2 cellular contexts compared by ENCODE assay signal in the genomic region with DNA sequence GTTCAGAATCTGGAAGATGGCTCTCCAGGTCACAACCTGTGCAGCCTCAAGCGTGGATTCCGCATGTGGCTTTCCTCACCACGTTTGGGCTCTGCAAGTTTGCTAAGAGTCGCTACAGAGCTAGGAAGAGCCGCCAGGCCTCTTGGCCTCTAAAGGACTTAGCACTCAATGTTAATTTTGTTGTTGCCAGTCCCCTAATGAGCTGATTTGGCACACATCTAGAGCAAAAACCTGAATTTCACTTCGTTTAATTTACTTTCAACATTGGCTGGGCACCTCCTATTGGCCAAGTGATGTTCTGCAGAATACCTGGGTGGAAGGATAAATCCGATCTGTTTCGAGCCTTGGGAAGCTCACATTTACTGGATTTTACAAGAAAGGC.
TF ChIP-seq lines count a peak whose summit lies in the region.

No MANE protein-coding gene starts in this region.

TF ChIP-seq in HCT116, 20 proteins besides CTCF, POLR2A, EP300 and RAD21:
- TF ChIP-seq ZNF274 (IDR thresholded peaks at IDR 0.05; ENCODE audit: low read depth, low read length) (no peak), EZH2 (IDR thresholded peaks at IDR 0.05) (no peak), TCF7L2 (IDR thresholded peaks at IDR 0.05; ENCODE audit: borderline replicate concordance, extremely low read depth, insufficient read depth, insufficient read length) (no peak), YY1 (IDR thresholded peaks at IDR 0.05; ENCODE audit: extremely low read depth, insufficient replicate concordance, low read depth, low read length) (no peak), EGR1 (IDR thresholded peaks at IDR 0.05; ENCODE audit: low read depth) (no peak), EZH2phosphoT487 (IDR thresholded peaks at IDR 0.05; ENCODE audit: borderline replicate concordance) (no peak), POLR2AphosphoS5 (IDR thresholded peaks at IDR 0.05; ENCODE audit: low read depth, low read length) (no peak), SIN3A (IDR thresholded peaks at IDR 0.05; ENCODE audit: low read depth) (no peak), CBX3 (IDR thresholded peaks at IDR 0.05; ENCODE audit: low read depth) (no peak), FOSL1 (IDR thresholded peaks at IDR 0.05; ENCODE audit: low read depth) (no peak), ZFX (IDR thresholded peaks at IDR 0.05) (no peak), CEBPB (IDR thresholded peaks at IDR 0.05; ENCODE audit: low read depth) (no peak), SRF (IDR thresholded peaks at IDR 0.05; ENCODE audit: low read depth) (no peak), JUND (IDR thresholded peaks at IDR 0.05) (no peak)
- TF ChIP-seq, protein P1, sequence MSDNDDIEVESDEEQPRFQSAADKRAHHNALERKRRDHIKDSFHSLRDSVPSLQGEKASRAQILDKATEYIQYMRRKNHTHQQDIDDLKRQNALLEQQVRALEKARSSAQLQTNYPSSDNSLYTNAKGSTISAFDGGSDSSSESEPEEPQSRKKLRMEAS (IDR thresholded peaks at IDR 0.05): no peak

TF ChIP-seq in GM12878, 131 proteins besides CTCF, POLR2A, EP300 and RAD21 (continued from another document):
- TF ChIP-seq SMARCA5 (IDR thresholded peaks at IDR 0.05) (no peak), ESRRA (IDR thresholded peaks at IDR 0.05; ENCODE audit: low read length) (no peak), TCF7 (IDR thresholded peaks at IDR 0.05; ENCODE audit: borderline replicate concordance) (no peak), TCF3 (IDR thresholded peaks at IDR 0.05; ENCODE audit: borderline replicate concordance, insufficient read depth, low read depth, low read length) (no peak), NR2C2 (IDR thresholded peaks at IDR 0.05; ENCODE audit: borderline replicate concordance, control insufficient read depth, insufficient read length, low read depth) (no peak), KAT2A (conservative IDR thresholded peaks at IDR 0.05; ENCODE audit: control insufficient read depth, low read depth, low read length) (no peak), NBN (IDR thresholded peaks at IDR 0.05) (no peak), SIX5 (IDR thresholded peaks at IDR 0.05; ENCODE audit: low read depth, low read length, severe bottlenecking) (no peak), POLR2AphosphoS5 (IDR thresholded peaks at IDR 0.05; ENCODE audit: low read length) (no peak), ZNF384 (IDR thresholded peaks at IDR 0.05; ENCODE audit: borderline replicate concordance, low read depth, low read length) (no peak), JUND (IDR thresholded peaks at IDR 0.05; ENCODE audit: low read depth, low read length) (no peak), WRNIP1 (IDR thresholded peaks at IDR 0.05; ENCODE audit: borderline replicate concordance, low read depth, low read length) (no peak), BRCA1 (IDR thresholded peaks at IDR 0.05; ENCODE audit: low read depth, low read length) (no peak)
- TF ChIP-seq, protein P2, sequence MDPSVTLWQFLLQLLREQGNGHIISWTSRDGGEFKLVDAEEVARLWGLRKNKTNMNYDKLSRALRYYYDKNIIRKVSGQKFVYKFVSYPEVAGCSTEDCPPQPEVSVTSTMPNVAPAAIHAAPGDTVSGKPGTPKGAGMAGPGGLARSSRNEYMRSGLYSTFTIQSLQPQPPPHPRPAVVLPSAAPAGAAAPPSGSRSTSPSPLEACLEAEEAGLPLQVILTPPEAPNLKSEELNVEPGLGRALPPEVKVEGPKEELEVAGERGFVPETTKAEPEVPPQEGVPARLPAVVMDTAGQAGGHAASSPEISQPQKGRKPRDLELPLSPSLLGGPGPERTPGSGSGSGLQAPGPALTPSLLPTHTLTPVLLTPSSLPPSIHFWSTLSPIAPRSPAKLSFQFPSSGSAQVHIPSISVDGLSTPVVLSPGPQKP (IDR thresholded peaks at IDR 0.05; ENCODE audit: low read depth, low read length): no peak
TF ChIP-seq in GM12878: peak in this region for 0.
